12 cellular contexts compared by ENCODE assay signal in the genomic region with DNA sequence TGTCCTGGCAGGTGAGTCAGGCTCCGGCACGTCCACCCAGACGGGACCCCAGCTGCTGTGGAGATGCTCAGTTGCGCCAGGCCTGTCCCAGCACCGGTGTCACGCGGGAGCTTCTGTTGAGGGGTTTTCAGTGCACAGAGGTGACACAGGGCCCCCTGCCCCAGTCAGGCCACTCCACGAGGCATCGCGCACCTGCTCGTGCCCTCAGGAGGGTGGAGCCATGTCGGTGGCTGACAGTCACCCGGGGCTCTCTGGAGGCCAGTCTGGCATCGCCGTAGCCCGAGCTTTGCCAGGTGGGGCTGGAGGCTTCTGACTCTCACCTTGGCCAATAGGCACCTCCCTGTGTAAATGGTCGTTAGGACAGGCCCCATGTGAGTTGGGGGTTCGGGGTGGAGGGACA. TPM values are rescaled to one million over a fixed set of nuclear protein-coding genes. Genes with fewer than 3 reads are reported as not detected.
DNase-seq lines count a peak whose midpoint lies in the region; TF ChIP-seq lines count a peak whose summit lies in the region.
"Had no signal": no experiment of that assay in that cellular context is flagged by ENCODE, and none has a peak within 500 bp of the region (broad histone marks: within the 10 kb centered on the region; RNA-seq: fewer than 3 reads in every experiment).

No MANE protein-coding gene starts in this region.

- TF ChIP-seq CTCF in osteoblast (IDR thresholded peaks at IDR 0.05; ENCODE audit: extremely low read depth, low read depth, low read length), result no peak

- H4K20me1 ChIP-seq in osteoblast (ENCODE audit: insufficient read depth, low read length), result no peaks in the 10 kb centered on the region

- H3K4me2 ChIP-seq in osteoblast (ENCODE audit: insufficient read depth, low read length), result no peak overlapping the region
- H3K4me2 ChIP-seq: BLaER1 had no signal

- POLR2A ChIA-PET in HEK293T (lab: Yijun Ruan, JAX), result no interaction called here

- peak; percentile 0 for DNase-seq in AG08395 (ENCODE audit: low spot score)
- peak; percentile 4 for DNase-seq in AG20443 (ENCODE audit: low spot score)
- DNase-seq in HEK293T (ENCODE audit: extremely low spot score), result peak; percentile 1
- peak; percentile 66 for DNase-seq in osteoblast (ENCODE audit: insufficient read length, low spot score, missing footprints)
- no peak for DNase-seq in UCSD-AML1 (lab: John Stamatoyannopoulos, UW; ENCODE audit: unreplicated experiment)
- DNase-seq in NCI-H1105 (lab: John Stamatoyannopoulos, UW), result no peak
- DNase-seq: ACHN; CD4-positive, alpha-beta memory T cell; DMS79 treated with DMSO at 0.1 percent for 48 hours; GF-D8; H9 had no signal

- H3K4me1 ChIP-seq in osteoblast (ENCODE audit: insufficient read depth, low read length), result no peaks in the 10 kb centered on the region

- CTCF ChIA-PET in HEK293T (lab: Yijun Ruan, JAX), result no interaction called here

- no peak overlapping the region for H3K27ac ChIP-seq in osteoblast (ENCODE audit: low read depth, low read length)
- H3K27ac ChIP-seq: BLaER1 had no signal

- peaks cover 22% of the 10 kb centered on the region for H3K36me3 ChIP-seq in osteoblast (ENCODE audit: insufficient read depth, low read length)

- no peaks in the 10 kb centered on the region for H3K27me3 ChIP-seq in osteoblast (ENCODE audit: insufficient read depth, low read length)
- H3K27me3 ChIP-seq: BLaER1 had no signal

- H3K4me3 ChIP-seq in osteoblast (ENCODE audit: insufficient read depth, low read length), result no peak overlapping the region
- H3K4me3 ChIP-seq: BLaER1 had no signal

- H3K79me2 ChIP-seq in osteoblast (ENCODE audit: insufficient read depth, low read length), result peaks cover 2% of the 10 kb centered on the region

- H2AFZ ChIP-seq in osteoblast (ENCODE audit: low read length), result no peak overlapping the region

- H3K9me3 ChIP-seq in osteoblast (ENCODE audit: low read depth, low read length), result no peaks in the 10 kb centered on the region

TF ChIP-seq in HEK293T, 16 proteins besides CTCF, POLR2A, EP300 and RAD21:
- TF ChIP-seq TARDBP (IDR thresholded peaks at IDR 0.05) (no peak), ZNF384 (IDR thresholded peaks at IDR 0.05) (no peak), FOXM1 (IDR thresholded peaks at IDR 0.05; ENCODE audit: borderline replicate concordance) (no peak), L3MBTL2 (conservative IDR thresholded peaks at IDR 0.05) (no peak), ARNT (IDR thresholded peaks at IDR 0.05) (no peak), CTBP1 (IDR thresholded peaks at IDR 0.05; ENCODE audit: borderline replicate concordance) (no peak), SP1 (IDR thresholded peaks at IDR 0.05) (no peak), HDGF (IDR thresholded peaks at IDR 0.05; ENCODE audit: borderline replicate concordance) (no peak), PKNOX1 (IDR thresholded peaks at IDR 0.05) (no peak), FOXK2 (IDR thresholded peaks at IDR 0.05) (no peak), FOXA1 (IDR thresholded peaks at IDR 0.05) (no peak), NFRKB (IDR thresholded peaks at IDR 0.05) (no peak)

RNA-seq across cellular contexts. Expression of gene TMEM240, which starts 11.1 kb away (rescaled TPM):
- total RNA-seq in osteoblast, result 1.8 and 2.7 TPM in 2 replicates

RNA-seq across cellular contexts. Expression of gene ATAD3A, which starts 17.4 kb away (rescaled TPM):
- total RNA-seq in osteoblast, result 18.6 and 19.9 TPM in 2 replicates

RNA-seq across cellular contexts. Expression of gene SSU72, which starts 45.3 kb away (rescaled TPM):
- 67.2 and 73.1 TPM in 2 replicates for total RNA-seq in osteoblast

RNA-seq across cellular contexts. Expression of gene ATAD3B, which starts 57.8 kb away (rescaled TPM):
- total RNA-seq in osteoblast, result 10.6 and 14.5 TPM in 2 replicates

Comparison
In these comparisons a context has a peak if more than half of its experiments do, and no peak if none do; other contexts are left out.
1. DNase-seq: peak in AG08395 (single experiment), AG20443 (single experiment), HEK293T (single experiment) and osteoblast (single experiment); none in UCSD-AML1 (single experiment) and NCI-H1105 (single experiment).